1 cellular context compared by ENCODE assay signal in genomic region chrX:134735015-134735414, GRCh38.
TF ChIP-seq lines count a peak whose summit lies in the region.

No MANE protein-coding gene starts in this region.

TF ChIP-seq in IMR-90, 13 proteins besides CTCF, POLR2A, EP300 and RAD21:
- TF ChIP-seq RFX5 (IDR thresholded peaks at IDR 0.05; ENCODE audit: low read depth, low read length) (no peak), NFE2L2 (IDR thresholded peaks at IDR 0.05; ENCODE audit: low read depth, low read length) (no peak), MAFK (IDR thresholded peaks at IDR 0.05; ENCODE audit: low read depth, low read length) (no peak), CEBPB (IDR thresholded peaks at IDR 0.05; ENCODE audit: low read depth, low read length) (no peak), ELK1 (IDR thresholded peaks at IDR 0.05; ENCODE audit: borderline replicate concordance, low read depth, low read length) (no peak), MXI1 (IDR thresholded peaks at IDR 0.05; ENCODE audit: borderline replicate concordance, low read depth, low read length) (no peak), FOS (IDR thresholded peaks at IDR 0.05; ENCODE audit: low read depth, low read length) (no peak), BHLHE40 (IDR thresholded peaks at IDR 0.05; ENCODE audit: low read depth, low read length) (no peak), USF2 (IDR thresholded peaks at IDR 0.05; ENCODE audit: low read depth, low read length) (no peak), CHD1 (IDR thresholded peaks at IDR 0.05; ENCODE audit: low read depth, low read length) (no peak), MAZ (IDR thresholded peaks at IDR 0.05; ENCODE audit: borderline replicate concordance, low read depth, low read length) (no peak), SMC3 (IDR thresholded peaks at IDR 0.05; ENCODE audit: low read depth, low read length) (no peak), RCOR1 (IDR thresholded peaks at IDR 0.05; ENCODE audit: insufficient replicate concordance, low read length) (no peak)
